ENCODE assay signal across 1 cellular context in genomic region chr1:145036019-145036418, GRCh38. TPM values are rescaled to one million over a fixed set of nuclear protein-coding genes. Genes with fewer than 3 reads are reported as not detected.
"Had no signal": no experiment of that assay in that cellular context is flagged by ENCODE, and none has a peak within 500 bp of the region (broad histone marks: within the 10 kb centered on the region; RNA-seq: fewer than 3 reads in every experiment).

No MANE protein-coding gene starts in this region.

RNA-seq across cellular contexts. Expression of gene FAM72D, which starts 59.8 kb away (rescaled TPM):
- total RNA-seq: transverse colon had no signal
